Comparison of ENCODE assay signal across 19 cellular contexts in genomic region chr17:78951967-78952551, GRCh38. TPM values are rescaled to one million over a fixed set of nuclear protein-coding genes. Genes with fewer than 3 reads are reported as not detected.
DNase-seq lines count a peak whose midpoint lies in the region; ATAC-seq, FAIRE-seq and TF ChIP-seq lines count a peak whose summit lies in the region.
"Had no signal": no experiment of that assay in that cellular context is flagged by ENCODE, and none has a peak within 500 bp of the region (broad histone marks: within the 10 kb centered on the region; RNA-seq: fewer than 3 reads in every experiment).

No MANE protein-coding gene starts in this region.

- H3K27me3 Mint-ChIP-seq in progenitor cell of endocrine pancreas: peaks cover 3% of the 10 kb centered on the region
- H3K27me3 Mint-ChIP-seq: activated CD8-positive, alpha-beta T cell treated with anti-CD3 and anti-CD28 coated beads for 36 hours had no signal

- FAIRE-seq in kidney (lab: Jason Lieb, UNC): no peak

- no peak overlapping the region for H3K4me3 ChIP-seq in AG10803 (ENCODE audit: low read length)
- H3K4me3 ChIP-seq in choroid plexus epithelial cell (ENCODE audit: low read depth, low read length): no peak overlapping the region
- no peak overlapping the region for H3K4me3 ChIP-seq in kidney (ENCODE audit: low read length in 2 of 2)
- H3K4me3 ChIP-seq: psoas muscle had no signal

- peaks cover 12% of the 10 kb centered on the region for H3K4me1 Mint-ChIP-seq in progenitor cell of endocrine pancreas (ENCODE audit: low read depth)

- no peaks in the 10 kb centered on the region for H3K36me3 Mint-ChIP-seq in progenitor cell of endocrine pancreas (ENCODE audit: insufficient read depth)

- no peak overlapping the region for H3K9ac ChIP-seq in kidney (ENCODE audit: low read length in 2 of 2)
- H3K9ac ChIP-seq: KMS-11 had no signal

- peaks cover 10% of the 10 kb centered on the region for H3K9me3 Mint-ChIP-seq in progenitor cell of endocrine pancreas (ENCODE audit: low read depth)

- no peak for TF ChIP-seq CTCF in AG10803 (conservative IDR thresholded peaks at IDR 0.05; ENCODE audit: low read length)
- TF ChIP-seq CTCF in choroid plexus epithelial cell (conservative IDR thresholded peaks at IDR 0.05; ENCODE audit: low read depth, low read length): peak; percentile 10
- TF ChIP-seq CTCF in kidney (IDR thresholded peaks at IDR 0.05; ENCODE audit: borderline replicate concordance, extremely low read depth, insufficient read depth): no peak
- TF ChIP-seq CTCF in progenitor cell of endocrine pancreas (IDR thresholded peaks at IDR 0.05; ENCODE audit: unreplicated experiment): no peak

- peak overlapping the region in 1 of 2 donors; percentile 43 for H3K27ac ChIP-seq in kidney (ENCODE audit: low read depth in 2 of 2, low read length in 2 of 2)
- H3K27ac ChIP-seq: KMS-11, psoas muscle had no signal

- H3K27ac Mint-ChIP-seq in progenitor cell of endocrine pancreas: peak overlapping the region; percentile 79
- H3K27ac Mint-ChIP-seq: activated CD8-positive, alpha-beta T cell treated with anti-CD3 and anti-CD28 coated beads for 36 hours had no signal

- H3K36me3 ChIP-seq in kidney (ENCODE audit: control insufficient read depth in 1 of 2, insufficient read depth in 2 of 2, low read length in 2 of 2): no peaks in the 10 kb centered on the region

- intact Hi-C loops in kidney (cut with DNase I): no loop called here

- no peak overlapping the region for H3K4me3 Mint-ChIP-seq in progenitor cell of endocrine pancreas (ENCODE audit: low read depth)
- H3K4me3 Mint-ChIP-seq: activated CD8-positive, alpha-beta T cell treated with anti-CD3 and anti-CD28 coated beads for 36 hours had no signal

- peak; percentile 16 for DNase-seq in AG10803 (ENCODE audit: low read depth)
- DNase-seq in choroid plexus epithelial cell (ENCODE audit: low read depth): peak; percentile 65
- peak; percentile 66 for DNase-seq in kidney
- peak; percentile 31 for DNase-seq in progenitor cell of endocrine pancreas (ENCODE audit: low spot score, unreplicated experiment)
- DNase-seq in putamen (ENCODE audit: low spot score): no peak
- no peak for DNase-seq in NCI-H526 treated with DMSO at 0.1 percent for 48 hours (lab: John Stamatoyannopoulos, UW)
- DNase-seq: ACHN; activated CD8-positive, alpha-beta T cell treated with anti-CD3 and anti-CD28 coated beads for 36 hours; amniotic stem cell; Caco-2; cortex of kidney; GDM1; NCI-H1417; psoas muscle; stimulated activated CD4-positive, alpha-beta T cell treated with anti-CD3 and anti-CD28 coated beads, Interleukin-1b, Interleukin-23, amount 100 ng/mL, for 48 hours had no signal

- H3K4me1 ChIP-seq in kidney (ENCODE audit: control insufficient read depth in 1 of 2, insufficient read depth in 1 of 2, low read depth in 1 of 2, low read length in 2 of 2): peaks cover 2 to 4% of the 10 kb centered on the region in 2 donors
- H3K4me1 ChIP-seq: Caco-2, psoas muscle had no signal

- ATAC-seq in HG03442 (IDR thresholded peaks at IDR 0.05; ENCODE audit: unreplicated experiment): no peak
- ATAC-seq in GM21717 (IDR thresholded peaks at IDR 0.05; ENCODE audit: unreplicated experiment): no peak
- ATAC-seq: activated CD8-positive, alpha-beta T cell treated with anti-CD3 and anti-CD28 coated beads for 36 hours; HCT116 had no signal

- H3K9me3 ChIP-seq in kidney (ENCODE audit: control insufficient read depth in 1 of 2, low read length in 2 of 2): peaks cover 2 to 14% of the 10 kb centered on the region in 2 donors

RNA-seq across cellular contexts. Expression of gene TIMP2, which starts 26.9 kb away (rescaled TPM):
- 172 TPM for total RNA-seq in kidney
- 72.1 TPM for polyA plus RNA-seq in kidney (ENCODE audit: insufficient read depth, low read depth, low replicate concordance)
- total RNA-seq in progenitor cell of endocrine pancreas: 50.9 and 51.4 TPM in 2 replicates

RNA-seq across cellular contexts. Expression of gene LGALS3BP, which starts 27.7 kb away (rescaled TPM):
- total RNA-seq in kidney: 240 TPM
- polyA plus RNA-seq in kidney (ENCODE audit: insufficient read depth, low read depth, low replicate concordance): 310 TPM
- total RNA-seq in progenitor cell of endocrine pancreas: 69.5 and 72.5 TPM in 2 replicates

RNA-seq across cellular contexts. Expression of gene CEP295NL, which starts 49.1 kb away (rescaled TPM):
- total RNA-seq in kidney (3.6 TPM), progenitor cell of endocrine pancreas (2.3 and 2.6 TPM in 2 replicates)
- not detected for polyA plus RNA-seq in kidney (ENCODE audit: insufficient read depth, low read depth, low replicate concordance)

RNA-seq across cellular contexts. Expression of gene CANT1, which starts 57.5 kb away (rescaled TPM):
- total RNA-seq in kidney (56.6 TPM), progenitor cell of endocrine pancreas (59.0 and 66.3 TPM in 2 replicates)
- 23.0 TPM for polyA plus RNA-seq in kidney (ENCODE audit: insufficient read depth, low read depth, low replicate concordance)

Comparison
In these comparisons a context has a peak if more than half of its experiments do, and no peak if none do; other contexts are left out.
1. DNase-seq: peak in AG10803 (single experiment), choroid plexus epithelial cell (single experiment), kidney (single experiment) and progenitor cell of endocrine pancreas (single experiment); none in putamen (single experiment) and NCI-H526 treated with DMSO at 0.1 percent for 48 hours (single experiment).